1 cellular context compared by ENCODE assay signal in genomic region chr19:39472746-39473442, GRCh38.
A peak's percentile ranks its signal among the peaks of the same experiment; 100 is the strongest.
TF ChIP-seq lines count a peak whose summit lies in the region.

No MANE protein-coding gene starts in this region.

TF ChIP-seq in K562, 482 proteins besides CTCF, POLR2A, EP300 and RAD21:
- TF ChIP-seq NR2C1 (IDR thresholded peaks at IDR 0.05) = no peak
- no peak for TF ChIP-seq NR2C1 (tag; IDR thresholded peaks at IDR 0.05)
- TF ChIP-seq ZNF263 (CRISPR knock-in tag; IDR thresholded peaks at IDR 0.05; ENCODE audit: borderline replicate concordance) = no peak
- TF ChIP-seq POLR2G (IDR thresholded peaks at IDR 0.05; ENCODE audit: low read depth, low read length) = peak; percentile 57; the same call in 1 of the 2 replicates
